ENCODE assay signal across 22 cellular contexts in the genomic region with DNA sequence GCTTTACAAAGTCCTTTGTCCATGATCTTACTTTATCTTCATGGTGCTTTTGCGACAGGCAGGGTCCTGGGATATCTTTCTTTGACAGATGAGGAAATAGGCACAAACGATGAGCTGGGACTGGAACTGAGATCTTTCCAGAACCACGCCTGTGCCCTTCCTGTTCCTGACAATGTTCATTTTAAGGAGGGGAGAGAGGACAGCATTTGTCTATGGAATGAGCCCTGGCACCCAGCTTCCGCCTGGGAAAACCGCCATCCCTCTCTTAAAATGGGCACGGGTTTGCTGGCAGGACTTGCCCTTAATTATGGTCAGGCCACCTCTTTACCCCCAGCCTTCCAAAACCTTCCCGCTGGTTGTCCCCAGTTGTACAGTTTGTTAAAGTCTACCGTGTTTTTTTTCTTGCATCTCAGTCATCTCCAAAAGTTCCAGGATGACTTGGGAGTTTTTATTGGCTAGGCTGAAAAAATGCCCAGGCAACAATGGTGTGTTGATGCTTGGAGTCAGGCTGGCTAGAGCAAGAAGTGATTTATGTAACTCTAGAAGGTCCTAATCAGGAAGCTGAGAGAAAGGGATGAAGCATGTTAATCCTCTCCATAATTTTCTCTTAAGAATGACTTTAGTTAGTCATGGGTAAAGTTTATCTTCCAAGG.
DNase-seq lines count a peak whose midpoint lies in the region; ATAC-seq and TF ChIP-seq lines count a peak whose summit lies in the region.
"Had no signal": no experiment of that assay in that cellular context is flagged by ENCODE, and none has a peak within 500 bp of the region (broad histone marks: within the 10 kb centered on the region; RNA-seq: fewer than 3 reads in every experiment).

No MANE protein-coding gene starts in this region.

- H2BK15ac ChIP-seq in mesendoderm (replicated peaks; ENCODE audit: low read depth), result no peak overlapping the region

- no peaks in the 10 kb centered on the region for H3K79me2 ChIP-seq in mesendoderm (ENCODE audit: control insufficient read depth, insufficient read depth, low read length)

- no peak overlapping the region for H4K5ac ChIP-seq in mesendoderm (ENCODE audit: low read length)

- no peak for TF ChIP-seq POLR2A in vagina (IDR thresholded peaks at IDR 0.05)

- no peak overlapping the region for H3K4ac ChIP-seq in mesendoderm (ENCODE audit: low read depth, low read length)

- ATAC-seq in left cardiac atrium (no peak), left ventricle myocardium superior (no peak), GM21447 (IDR thresholded peaks at IDR 0.05; ENCODE audit: unreplicated experiment) (no peak), HG03175 (IDR thresholded peaks at IDR 0.05; ENCODE audit: unreplicated experiment) (no peak)
- no peak for ATAC-seq in activated T-helper 17 cell treated with anti-CD3 and anti-CD28 coated beads, Interleukin-2, amount 50 U/mL, for 72 hours (replicated peaks)
- ATAC-seq: pancreas had no signal

- no peaks in the 10 kb centered on the region for H3K9me3 ChIP-seq in vagina
- H3K9me3 ChIP-seq: Caco-2, pancreas, uterus had no signal

- DNase-seq in left cardiac atrium (peak; percentile 45), left ventricle myocardium superior (no peak), mesendoderm (no peak), vagina (ENCODE audit: extremely low spot score in 2 of 2) (no peak), activated gamma-delta T cell treated with Interleukin-2 at 50 U/mL for 16 hours (no peak)
- DNase-seq: activated T-cell treated with anti-CD3 and anti-CD28 coated beads for 4 hours; central memory CD4-positive, alpha-beta T cell; effector CD8-positive, alpha-beta T cell; GM23248; hippocampal formation; kidney glomerular epithelial cell; NCI-H1105 treated with DMSO at 0.1 percent for 48 hours; NCI-H2171; pancreas; uterus had no signal

- no CpG with 5 or more reads among the region's 8 CpGs for WGBS in mesendoderm (ENCODE audit: extremely low coverage, insufficient coverage, low lambda C conversion rate)

- H2AK5ac ChIP-seq in mesendoderm (ENCODE audit: low read length), result no peak overlapping the region

- H3K27me3 Mint-ChIP-seq in activated T-helper 17 cell treated with anti-CD3 and anti-CD28 coated beads, Interleukin-2, amount 50 U/mL, for 72 hours, result peaks cover 3% of the 10 kb centered on the region

- no peak overlapping the region for H2BK5ac ChIP-seq in mesendoderm (ENCODE audit: low read length)

- peak overlapping the region; percentile 51 for H2BK120ac ChIP-seq in mesendoderm (ENCODE audit: low read depth, low read length)

- H3K27me3 ChIP-seq in mesendoderm (ENCODE audit: insufficient read depth, low read length, poor library complexity) (no peaks in the 10 kb centered on the region), vagina (no peaks in the 10 kb centered on the region)
- H3K27me3 ChIP-seq: pancreas, uterus had no signal

- H3K4me1 Mint-ChIP-seq in activated T-helper 17 cell treated with anti-CD3 and anti-CD28 coated beads, Interleukin-2, amount 50 U/mL, for 72 hours, result peaks cover 23% of the 10 kb centered on the region

- H3K9ac ChIP-seq in mesendoderm (ENCODE audit: low read length), result no peak overlapping the region
- H3K9ac ChIP-seq: GM23248, KMS-11 had no signal

- intact Hi-C loops in left cardiac atrium (cut with DNase I) (no loop called here), left ventricle myocardium superior (cut with micrococcal nuclease) (no loop called here), vagina (cut with DNase I) (no loop called here)

- H4K8ac ChIP-seq in mesendoderm (ENCODE audit: low read depth, low read length), result no peak overlapping the region

- no peaks in the 10 kb centered on the region for H3K4me1 ChIP-seq in mesendoderm (ENCODE audit: control insufficient read depth, low read depth, low read length)
- peaks cover 35% of the 10 kb centered on the region for H3K4me1 ChIP-seq in vagina
- H3K4me1 ChIP-seq: Caco-2, pancreas, uterus had no signal

- peaks cover 14% of the 10 kb centered on the region for H3K36me3 Mint-ChIP-seq in activated T-helper 17 cell treated with anti-CD3 and anti-CD28 coated beads, Interleukin-2, amount 50 U/mL, for 72 hours (ENCODE audit: low read depth)

- no peak for TF ChIP-seq CTCF in vagina (IDR thresholded peaks at IDR 0.05)

- H3K9me3 Mint-ChIP-seq in activated T-helper 17 cell treated with anti-CD3 and anti-CD28 coated beads, Interleukin-2, amount 50 U/mL, for 72 hours, result no peaks in the 10 kb centered on the region

- peak overlapping the region; percentile 65 for H3K4me3 Mint-ChIP-seq in activated T-helper 17 cell treated with anti-CD3 and anti-CD28 coated beads, Interleukin-2, amount 50 U/mL, for 72 hours

- no peak overlapping the region for H3K4me2 ChIP-seq in mesendoderm (ENCODE audit: low read length)
- H3K4me2 ChIP-seq: KMS-11 had no signal

- H3K27ac ChIP-seq in mesendoderm (ENCODE audit: low read depth, low read length) (no peak overlapping the region), vagina (peak overlapping the region; percentile 33)
- H3K27ac ChIP-seq: GM23248, HL-60, KMS-11, pancreas, uterus had no signal

- no peaks in the 10 kb centered on the region for H3K79me1 ChIP-seq in mesendoderm (ENCODE audit: low read length)

- no peak overlapping the region for H3K56ac ChIP-seq in mesendoderm (ENCODE audit: low read length)

- H3K36me3 ChIP-seq in mesendoderm (ENCODE audit: control insufficient read depth, insufficient read depth, low read length) (no peaks in the 10 kb centered on the region), vagina (no peaks in the 10 kb centered on the region)
- H3K36me3 ChIP-seq: pancreas, uterus had no signal

- H3K4me3 ChIP-seq in mesendoderm (ENCODE audit: low read length) (no peak overlapping the region), vagina (no peak overlapping the region)
- H3K4me3 ChIP-seq: GM12878, GM23248, pancreas, uterus had no signal

- peak overlapping the region; percentile 94 for H3K27ac Mint-ChIP-seq in activated T-helper 17 cell treated with anti-CD3 and anti-CD28 coated beads, Interleukin-2, amount 50 U/mL, for 72 hours

- no peak overlapping the region for H3K23ac ChIP-seq in mesendoderm (ENCODE audit: low read length)

- H3K18ac ChIP-seq in mesendoderm (ENCODE audit: low read length), result no peak overlapping the region
